ENCODE assay signal across 22 cellular contexts in genomic region chr4:1534876-1535526, GRCh38.
DNase-seq lines count a peak whose midpoint lies in the region; ATAC-seq, FAIRE-seq and TF ChIP-seq lines count a peak whose summit lies in the region.
"Had no signal": no experiment of that assay in that cellular context is flagged by ENCODE, and none has a peak within 500 bp of the region (broad histone marks: within the 10 kb centered on the region; RNA-seq: fewer than 3 reads in every experiment).

No MANE protein-coding gene starts in this region.

- CTCF ChIA-PET in GM12878 (lab: Yijun Ruan, JAX), result no interaction called here
- CTCF ChIA-PET in activated CD4-positive, alpha-beta T cell treated with anti-CD3 and anti-CD28 coated beads, Interleukin-2, amount 10 ng/mL, durations not matched to agents 7 days and 5 days (lab: Charles Lee), result interaction anchor here (0.6 to 1.3 kb wide), 2 partner anchors 14 kb away, joined by 3 to 4 read pairs; no protein-coding TSS in a partner anchor

- SMC1A ChIA-PET in GM12878 (lab: Charles Lee; ENCODE audit: uncharacterized antibody, unreplicated experiment), result no interaction called here

- TF ChIP-seq RAD21 in GM12878 (IDR thresholded peaks at IDR 0.05; ENCODE audit: insufficient read depth, low read depth, low read length), result no peak

- no peak overlapping the region for H3K4me3 Mint-ChIP-seq in activated CD4-positive, alpha-beta T cell treated with anti-CD3 and anti-CD28 coated beads, Interleukin-2, amount 10 ng/mL, durations not matched to agents 7 days and 5 days
- H3K4me3 Mint-ChIP-seq: CD8-positive, alpha-beta memory T cell; GM23338 had no signal

- ATAC-seq in GM12878, result no peak
- no peak for ATAC-seq in HG02642 (IDR thresholded peaks at IDR 0.05; ENCODE audit: poor library complexity, unreplicated experiment)
- ATAC-seq: A549, GM23338 had no signal

- H3K4me3 ChIP-seq in GM12878 (no peak overlapping the region), kidney (ENCODE audit: low read length in 2 of 2) (no peak overlapping the region)
- H3K4me3 ChIP-seq: A549; BLaER1 treated with 17β-estradiol and CSF1 and Interleukin-3, amounts not matched to agents 10 nM and 100 nM; GM23338; SJCRH30 had no signal

- H3K27ac ChIP-seq in GM12878 (ENCODE audit: control insufficient read depth, insufficient read depth), result no peak overlapping the region
- no peak overlapping the region for H3K27ac ChIP-seq in kidney (ENCODE audit: low read depth in 2 of 2, low read length in 2 of 2)
- H3K27ac ChIP-seq: A549; BLaER1 treated with 17β-estradiol and CSF1 and Interleukin-3, amounts not matched to agents 10 nM and 100 nM; SJCRH30 had no signal

- no peaks in the 10 kb centered on the region for H4K20me1 ChIP-seq in GM12878 (ENCODE audit: control insufficient read depth, insufficient read depth)

- H3K27ac Mint-ChIP-seq in activated CD4-positive, alpha-beta T cell treated with anti-CD3 and anti-CD28 coated beads, Interleukin-2, amount 10 ng/mL, durations not matched to agents 7 days and 5 days, result no peak overlapping the region
- H3K27ac Mint-ChIP-seq: CD8-positive, alpha-beta memory T cell; GM23338 had no signal

- H3K9me3 Mint-ChIP-seq in activated CD4-positive, alpha-beta T cell treated with anti-CD3 and anti-CD28 coated beads, Interleukin-2, amount 10 ng/mL, durations not matched to agents 7 days and 5 days, result no peaks in the 10 kb centered on the region
- H3K9me3 Mint-ChIP-seq: CD8-positive, alpha-beta memory T cell; GM23338 had no signal

- no peak for TF ChIP-seq EP300 in GM12878 (IDR thresholded peaks at IDR 0.05; ENCODE audit: borderline replicate concordance in 1 of 2, control insufficient read depth in 1 of 2, low read depth in 2 of 2, low read length in 2 of 2)

- in situ Hi-C loops in GM12878 (cut with MboI), result no loop called here

- H3K27me3 ChIP-seq in GM12878 (replicated peaks in 1 of 2; ENCODE audit: control insufficient read depth in 2 of 2, insufficient read depth in 2 of 2, low read length in 1 of 2), result no peaks in the 10 kb centered on the region
- H3K27me3 ChIP-seq: BLaER1 treated with 17β-estradiol and CSF1 and Interleukin-3, amounts not matched to agents 10 nM and 100 nM; SJCRH30 had no signal

- POLR2A ChIA-PET in GM12878 (lab: Charles Lee), result no interaction called here
- POLR2A ChIA-PET in activated CD4-positive, alpha-beta T cell treated with anti-CD3 and anti-CD28 coated beads, Interleukin-2, amount 10 ng/mL, durations not matched to agents 7 days and 5 days (lab: Charles Lee), result no interaction called here

- peak; percentile 26 for FAIRE-seq in GM12891 (lab: Jason Lieb, UNC)
- FAIRE-seq in GM12878 (lab: Jason Lieb, UNC), result no peak
- FAIRE-seq in kidney (lab: Jason Lieb, UNC), result no peak
- FAIRE-seq: A549, D721Med, GM12892 had no signal

- H3K4me1 ChIP-seq in GM12878 (ENCODE audit: control insufficient read depth, insufficient read depth, low read length), result no peaks in the 10 kb centered on the region
- H3K4me1 ChIP-seq in kidney (ENCODE audit: control insufficient read depth in 1 of 2, insufficient read depth in 1 of 2, low read depth in 1 of 2, low read length in 2 of 2), result no peaks in the 10 kb centered on the region
- H3K4me1 ChIP-seq: A549; BLaER1 treated with 17β-estradiol and CSF1 and Interleukin-3, amounts not matched to agents 10 nM and 100 nM had no signal

- TF ChIP-seq POLR2A in GM12891 (IDR thresholded peaks at IDR 0.05; ENCODE audit: low read depth, low read length) (no peak), GM12878 (IDR thresholded peaks at IDR 0.05; ENCODE audit: low read depth, low read length) (no peak)

- H3K9me3 ChIP-seq in GM12878 (replicated peaks; ENCODE audit: control insufficient read depth, insufficient read depth, low read length) (no peaks in the 10 kb centered on the region; the same call in 2 of the 3 replicates), kidney (ENCODE audit: control insufficient read depth in 1 of 2, low read length in 2 of 2) (no peaks in the 10 kb centered on the region)
- H3K9me3 ChIP-seq: A549; BLaER1 treated with 17β-estradiol and CSF1 and Interleukin-3, amounts not matched to agents 10 nM and 100 nM; SJCRH30 had no signal

- H2AFZ ChIP-seq in GM12878 (ENCODE audit: control insufficient read depth, low read depth, low read length), result no peak overlapping the region

- DNase-seq in GM12891 (ENCODE audit: insufficient read length, low spot score), result no peak
- DNase-seq in GM12878 (ENCODE audit: low read depth, low spot score), result no peak
- peak; percentile 43 for DNase-seq in kidney
- DNase-seq in posterior vena cava (ENCODE audit: low spot score), result peak; percentile 57
- no peak for DNase-seq in activated CD4-positive, alpha-beta T cell treated with anti-CD3 and anti-CD28 coated beads, Interleukin-2, amount 10 ng/mL, durations not matched to agents 7 days and 5 days
- DNase-seq in Kasumi-1 (lab: John Stamatoyannopoulos, UW), result no peak
- DNase-seq in activated T-cell treated with anti-CD3 and anti-CD28 coated beads for 4 hours, result no peak
- DNase-seq: GDM1, Karpas-422, MM.1S, NCI-H1092 treated with DMSO at 0.1 percent for 48 hours, NCI-H187 treated with DMSO at 0.1 percent for 48 hours, NCI-H446, NCI-H69, SJCRH30 had no signal

- H3K27me3 Mint-ChIP-seq in activated CD4-positive, alpha-beta T cell treated with anti-CD3 and anti-CD28 coated beads, Interleukin-2, amount 10 ng/mL, durations not matched to agents 7 days and 5 days, result no peaks in the 10 kb centered on the region

- RAD21 ChIA-PET in GM12878 (lab: Charles Lee; ENCODE audit: unreplicated experiment), result no interaction called here

- no peaks in the 10 kb centered on the region for H3K79me2 ChIP-seq in GM12878 (ENCODE audit: control insufficient read depth, insufficient read depth, low read length)

- no peaks in the 10 kb centered on the region for H3K36me3 Mint-ChIP-seq in activated CD4-positive, alpha-beta T cell treated with anti-CD3 and anti-CD28 coated beads, Interleukin-2, amount 10 ng/mL, durations not matched to agents 7 days and 5 days (ENCODE audit: low read depth)
- H3K36me3 Mint-ChIP-seq: CD8-positive, alpha-beta memory T cell had no signal

- H3K4me1 Mint-ChIP-seq in activated CD4-positive, alpha-beta T cell treated with anti-CD3 and anti-CD28 coated beads, Interleukin-2, amount 10 ng/mL, durations not matched to agents 7 days and 5 days, result no peaks in the 10 kb centered on the region
- H3K4me1 Mint-ChIP-seq: CD8-positive, alpha-beta memory T cell; GM23338 had no signal

- intact Hi-C loops in GM12878 (cut with micrococcal nuclease; ENCODE audit: unreplicated experiment), result no loop called here
- intact Hi-C loops in kidney (cut with DNase I), result no loop called here
- intact Hi-C loops in posterior vena cava (cut with DNase I), result no loop called here

- BruUV-seq in GM12878 (replicated peaks; lab: Mats Ljungman, UMichigan), result no TSS peak

- no peak overlapping the region for H3K9ac ChIP-seq in GM12878 (ENCODE audit: control insufficient read depth, insufficient read depth, low read length)
- H3K9ac ChIP-seq in kidney (ENCODE audit: low read length in 2 of 2), result no peak overlapping the region
- H3K9ac ChIP-seq: BLaER1 treated with 17β-estradiol and CSF1 and Interleukin-3, amounts not matched to agents 10 nM and 100 nM had no signal

- WGBS in GM12878 (ENCODE audit: insufficient coverage, insufficient replicate concordance, low lambda C conversion rate, missing lambda C conversion rate), result 65% methylated on average over 20 of the region's 30 CpGs

- H3K4me2 ChIP-seq in GM12878 (ENCODE audit: control insufficient read depth, insufficient read depth), result no peak overlapping the region
- H3K4me2 ChIP-seq: A549; BLaER1 treated with 17β-estradiol and CSF1 and Interleukin-3, amounts not matched to agents 10 nM and 100 nM; GM23338 had no signal

- H3K36me3 ChIP-seq in GM12878 (ENCODE audit: control insufficient read depth in 2 of 2, insufficient read depth in 2 of 2, low read length in 1 of 2) (no peaks in the 10 kb centered on the region), kidney (ENCODE audit: control insufficient read depth in 1 of 2, insufficient read depth in 2 of 2, low read length in 2 of 2) (no peaks in the 10 kb centered on the region)
- H3K36me3 ChIP-seq: BLaER1 treated with 17β-estradiol and CSF1 and Interleukin-3, amounts not matched to agents 10 nM and 100 nM; SJCRH30 had no signal

- TF ChIP-seq CTCF in GM12878 (IDR thresholded peaks at IDR 0.05 in 2 of 3, conservative IDR thresholded peaks at IDR 0.05 in 1 of 3; ENCODE audit: control insufficient read depth in 2 of 3, extremely low read depth in 1 of 3, insufficient read depth in 1 of 3, low read depth in 3 of 3, low read length in 3 of 3) (no peak), kidney (IDR thresholded peaks at IDR 0.05; ENCODE audit: borderline replicate concordance, extremely low read depth, insufficient read depth) (no peak)

TF ChIP-seq in GM12891, 5 proteins besides CTCF, POLR2A, EP300 and RAD21:
- TF ChIP-seq POU2F2 (IDR thresholded peaks at IDR 0.05; ENCODE audit: low read depth, low read length) (peak; percentile 44; the same call in 1 of the 2 replicates), SPI1 (IDR thresholded peaks at IDR 0.05; ENCODE audit: low read depth, low read length) (no peak), PAX5 (IDR thresholded peaks at IDR 0.05; ENCODE audit: insufficient read depth, low read length, severe bottlenecking) (no peak), POLR2AphosphoS5 (IDR thresholded peaks at IDR 0.05; ENCODE audit: low read depth, low read length) (no peak), TAF1 (IDR thresholded peaks at IDR 0.05; ENCODE audit: low read depth, low read length) (no peak)

TF ChIP-seq in GM12878, 131 proteins besides CTCF, POLR2A, EP300 and RAD21 (continues in another document):
- peak; percentile 96 for TF ChIP-seq BCL3 (IDR thresholded peaks at IDR 0.05; ENCODE audit: borderline replicate concordance, insufficient read depth, low read depth, low read length, poor library complexity, severe bottlenecking)
- TF ChIP-seq RUNX3 (IDR thresholded peaks at IDR 0.05; ENCODE audit: low read length), result no peak
- TF ChIP-seq ZNF217 (IDR thresholded peaks at IDR 0.05), result no peak

Comparison
In these comparisons a context has a peak if more than half of its experiments do, and no peak if none do; other contexts are left out.
1. DNase-seq: peak in kidney (single experiment) and posterior vena cava (single experiment); none in GM12891 (single experiment), GM12878 (single experiment), activated CD4-positive, alpha-beta T cell treated with anti-CD3 and anti-CD28 coated beads, Interleukin-2, amount 10 ng/mL, durations not matched to agents 7 days and 5 days (single experiment), Kasumi-1 (0 of 2) and activated T-cell treated with anti-CD3 and anti-CD28 coated beads for 4 hours (single experiment).